Comparison of ENCODE assay signal across 9 cellular contexts in the genomic region with DNA sequence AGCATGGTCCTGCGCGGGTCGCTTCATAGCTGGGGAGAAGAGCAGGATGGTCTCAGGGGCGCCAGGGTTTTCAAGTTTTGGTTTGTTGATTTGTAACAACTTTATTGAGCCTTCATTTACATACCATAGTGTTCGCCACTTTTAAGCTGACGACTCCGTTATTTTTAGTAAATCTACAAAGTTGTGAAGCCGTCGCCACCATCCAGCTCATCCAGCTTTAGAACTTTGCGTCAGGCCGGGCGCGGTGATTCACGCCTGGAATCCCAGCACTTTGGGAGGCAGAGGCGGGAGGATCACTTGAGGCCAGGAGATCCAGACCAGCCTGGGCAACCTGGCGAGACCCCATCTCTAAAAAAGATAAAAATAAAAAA. TPM values are rescaled to one million over a fixed set of nuclear protein-coding genes. Genes with fewer than 3 reads are reported as not detected.
DNase-seq lines count a peak whose midpoint lies in the region; ATAC-seq and TF ChIP-seq lines count a peak whose summit lies in the region.
"Had no signal": no experiment of that assay in that cellular context is flagged by ENCODE, and none has a peak within 500 bp of the region (broad histone marks: within the 10 kb centered on the region; RNA-seq: fewer than 3 reads in every experiment).

No MANE protein-coding gene starts in this region.

- POLR2A ChIA-PET in PC-9 (lab: Charles Lee; ENCODE audit: unreplicated experiment): interaction anchor here (0.7 to 0.8 kb wide), 2 partner anchors 68 to 119 kb away, joined by 3 read pairs; no protein-coding TSS in a partner anchor

- peaks cover 9 to 12% of the 10 kb centered on the region in 2 donors for H3K4me1 Mint-ChIP-seq in natural killer cell treated with Interleukin-12 subunit alpha and Interleukin-12 subunit beta and Interleukin-15 and Interleukin-18, amount 100 ng/mL, for 72 hours (ENCODE audit: low read depth in 2 of 2)

- no peak for TF ChIP-seq CTCF in PC-9 (conservative IDR thresholded peaks at IDR 0.05)

- peak overlapping the region; percentile 93 for H2AFZ ChIP-seq in PC-9

- intact Hi-C loops in PC-9 (cut with micrococcal nuclease; ENCODE audit: unreplicated experiment): loop anchor here (1.0 to 5.0 kb wide), 2 partner anchors 24 to 34 kb away; no protein-coding TSS in a partner anchor

- H3K79me2 ChIP-seq in PC-9 (ENCODE audit: low read depth): peaks cover 38% of the 10 kb centered on the region

- H3K36me3 ChIP-seq in PC-9 (ENCODE audit: low read depth): no peaks in the 10 kb centered on the region
- no peaks in the 10 kb centered on the region for H3K36me3 ChIP-seq in endocrine pancreas (ENCODE audit: control insufficient read depth, insufficient read depth, low read length)

- peak; percentile 73 for DNase-seq in ELR (ENCODE audit: low read depth)
- peak; percentile 20 to 51 for DNase-seq in PC-9
- no peak for DNase-seq in natural killer cell treated with Interleukin-12 subunit alpha and Interleukin-12 subunit beta and Interleukin-15 and Interleukin-18, amount 100 ng/mL, for 72 hours (ENCODE audit: low spot score)
- DNase-seq in NCI-H345 treated with DMSO at 0.1 percent for 48 hours (lab: John Stamatoyannopoulos, UW; ENCODE audit: unreplicated experiment): no peak
- no peak for DNase-seq in stimulated activated CD4-positive, alpha-beta T cell treated with anti-CD3 and anti-CD28 coated beads, Interleukin-1b, Interleukin-23, amount 100 ng/mL, for 48 hours
- no peak for DNase-seq in NCI-H2171 (lab: John Stamatoyannopoulos, UW)
- no peak for DNase-seq in iPS-NIHi11 (ENCODE audit: low spot score)

- H3K9me3 ChIP-seq in PC-9 (ENCODE audit: insufficient read depth, low read depth) (no peaks in the 10 kb centered on the region), endocrine pancreas (ENCODE audit: control insufficient read depth, low read length) (no peaks in the 10 kb centered on the region)

- no peaks in the 10 kb centered on the region for H3K9me3 Mint-ChIP-seq in natural killer cell treated with Interleukin-12 subunit alpha and Interleukin-12 subunit beta and Interleukin-15 and Interleukin-18, amount 100 ng/mL, for 72 hours

- no TSS peak for BruUV-seq in PC-9 (replicated peaks; lab: Mats Ljungman, UMichigan)

- no peak for ATAC-seq in natural killer cell treated with Interleukin-12 subunit alpha and Interleukin-12 subunit beta and Interleukin-15 and Interleukin-18, amount 100 ng/mL, for 72 hours

- H3K4me2 ChIP-seq in PC-9: peak overlapping the region; percentile 70

- H3K27me3 ChIP-seq in PC-9 (ENCODE audit: insufficient read depth, low read depth) (no peaks in the 10 kb centered on the region), endocrine pancreas (ENCODE audit: control insufficient read depth, insufficient read depth, low read length) (no peaks in the 10 kb centered on the region)

- H3K4me3 ChIP-seq in PC-9: peak overlapping the region; percentile 70
- no peak overlapping the region for H3K4me3 ChIP-seq in endocrine pancreas (ENCODE audit: control insufficient read depth, insufficient read depth, low read length)

- peak overlapping the region; percentile 93 for H3K9ac ChIP-seq in endocrine pancreas (ENCODE audit: control insufficient read depth, insufficient read depth, low read length)

- H3K36me3 Mint-ChIP-seq in natural killer cell treated with Interleukin-12 subunit alpha and Interleukin-12 subunit beta and Interleukin-15 and Interleukin-18, amount 100 ng/mL, for 72 hours: no peaks in the 10 kb centered on the region

- H3K27ac Mint-ChIP-seq in natural killer cell treated with Interleukin-12 subunit alpha and Interleukin-12 subunit beta and Interleukin-15 and Interleukin-18, amount 100 ng/mL, for 72 hours: peak overlapping the region; percentile 91 to 92

- peaks cover 58% of the 10 kb centered on the region for H3F3A ChIP-seq in PC-9 (ENCODE audit: insufficient read depth, low read depth)

- CTCF ChIA-PET in PC-9 (lab: Charles Lee): no interaction called here

- H3K4me1 ChIP-seq in PC-9 (replicated peaks; ENCODE audit: insufficient read depth) (peaks cover 55% of the 10 kb centered on the region), endocrine pancreas (ENCODE audit: control insufficient read depth, insufficient read depth, low read length) (no peaks in the 10 kb centered on the region)

- H3K4me3 Mint-ChIP-seq in natural killer cell treated with Interleukin-12 subunit alpha and Interleukin-12 subunit beta and Interleukin-15 and Interleukin-18, amount 100 ng/mL, for 72 hours: peak overlapping the region; percentile 91

- H3K27me3 Mint-ChIP-seq in natural killer cell treated with Interleukin-12 subunit alpha and Interleukin-12 subunit beta and Interleukin-15 and Interleukin-18, amount 100 ng/mL, for 72 hours: no peaks in the 10 kb centered on the region

- no peaks in the 10 kb centered on the region for H4K20me1 ChIP-seq in PC-9 (ENCODE audit: insufficient read depth)

- no peak overlapping the region for H3K27ac ChIP-seq in PC-9

- H3K9me2 ChIP-seq in PC-9 (ENCODE audit: insufficient read depth): no peaks in the 10 kb centered on the region

RNA-seq across cellular contexts. Expression of a gene that starts 0.4 kb away (rescaled TPM):
- 5.0 and 6.7 TPM in 2 replicates for total RNA-seq in PC-9 (2021)
- 1 to 10 TPM; 3.3 to 7.5 TPM for total RNA-seq in natural killer cell treated with Interleukin-12 subunit alpha and Interleukin-12 subunit beta and Interleukin-15 and Interleukin-18, amount 100 ng/mL, for 72 hours

RNA-seq across cellular contexts. Expression of a gene that starts 0.6 kb away (rescaled TPM):
- not detected in 2 replicates for total RNA-seq in PC-9 (2021)
- not detected for total RNA-seq in natural killer cell treated with Interleukin-12 subunit alpha and Interleukin-12 subunit beta and Interleukin-15 and Interleukin-18, amount 100 ng/mL, for 72 hours
- total RNA-seq: subcutaneous adipose tissue had no signal

RNA-seq across cellular contexts. Expression of a gene that starts 24.8 kb away (rescaled TPM):
- total RNA-seq in PC-9 (2021): 40.9 and 49.0 TPM in 2 replicates
- 10 to 100 TPM; 66.6 to 78.4 TPM for total RNA-seq in natural killer cell treated with Interleukin-12 subunit alpha and Interleukin-12 subunit beta and Interleukin-15 and Interleukin-18, amount 100 ng/mL, for 72 hours

RNA-seq across cellular contexts. Expression of a gene that starts 45.6 kb away (rescaled TPM):
- total RNA-seq in PC-9 (2021): 47.7 and 52.9 TPM in 2 replicates
- total RNA-seq in natural killer cell treated with Interleukin-12 subunit alpha and Interleukin-12 subunit beta and Interleukin-15 and Interleukin-18, amount 100 ng/mL, for 72 hours: 10 to 100 TPM; 64.1 to 93.0 TPM

Comparison
In these comparisons a context has a peak if more than half of its experiments do, and no peak if none do; other contexts are left out.
1. DNase-seq: peak in ELR (single experiment) and PC-9 (2 of 2); none in natural killer cell treated with Interleukin-12 subunit alpha and Interleukin-12 subunit beta and Interleukin-15 and Interleukin-18, amount 100 ng/mL, for 72 hours (single experiment), NCI-H345 treated with DMSO at 0.1 percent for 48 hours (single experiment), stimulated activated CD4-positive, alpha-beta T cell treated with anti-CD3 and anti-CD28 coated beads, Interleukin-1b, Interleukin-23, amount 100 ng/mL, for 48 hours (single experiment), NCI-H2171 (single experiment) and iPS-NIHi11 (single experiment).